Comparison of ENCODE assay signal across 10 cellular contexts in genomic region chr3:41997702-41998551, GRCh38. TPM values are rescaled to one million over a fixed set of nuclear protein-coding genes. Genes with fewer than 3 reads are reported as not detected.
DNase-seq lines count a peak whose midpoint lies in the region; ATAC-seq and TF ChIP-seq lines count a peak whose summit lies in the region.
"Had no signal": no experiment of that assay in that cellular context is flagged by ENCODE, and none has a peak within 500 bp of the region (broad histone marks: within the 10 kb centered on the region; RNA-seq: fewer than 3 reads in every experiment).

No MANE protein-coding gene starts in this region.

- TF ChIP-seq POLR2A in testis (IDR thresholded peaks at IDR 0.05), result no peak

- H3K27ac Mint-ChIP-seq in WTC11 (no peak overlapping the region), glutamatergic neuron (ENCODE audit: unreplicated experiment) (no peak overlapping the region)
- H3K27ac Mint-ChIP-seq: naive thymus-derived CD4-positive, alpha-beta T cell had no signal

- H3K9me3 ChIP-seq in psoas muscle, result no peaks in the 10 kb centered on the region
- H3K9me3 ChIP-seq in testis, result no peaks in the 10 kb centered on the region

- POLR2A ChIA-PET in WTC11 (lab: Charles Lee), result no interaction called here

- ATAC-seq in WTC11 (peak; percentile 90), psoas muscle (peak in 2 of 4 donors; percentile 33 to 43), GM19035 (IDR thresholded peaks at IDR 0.05; ENCODE audit: unreplicated experiment) (no peak)
- ATAC-seq: naive thymus-derived CD4-positive, alpha-beta T cell had no signal

- H3K4me3 ChIP-seq in psoas muscle, result no peak overlapping the region
- no peak overlapping the region for H3K4me3 ChIP-seq in testis

- H3K4me1 Mint-ChIP-seq in WTC11 (peaks cover 5% of the 10 kb centered on the region), glutamatergic neuron (ENCODE audit: low read depth, unreplicated experiment) (peaks cover 6% of the 10 kb centered on the region)
- H3K4me1 Mint-ChIP-seq: naive thymus-derived CD4-positive, alpha-beta T cell had no signal

- peaks cover 2% of the 10 kb centered on the region; the same call in 1 of the 2 replicates for H3K27me3 Mint-ChIP-seq in WTC11 (ENCODE audit: low read depth)
- peaks cover 2% of the 10 kb centered on the region for H3K27me3 Mint-ChIP-seq in glutamatergic neuron (ENCODE audit: unreplicated experiment)

- H3K9me3 Mint-ChIP-seq in WTC11 (peaks cover 16% of the 10 kb centered on the region), glutamatergic neuron (ENCODE audit: unreplicated experiment) (peaks cover 5% of the 10 kb centered on the region)

- TF ChIP-seq CTCF in GM12873 (IDR thresholded peaks at IDR 0.05; ENCODE audit: insufficient read depth, low read depth, low read length, missing control alignments) (peak; percentile 50), WTC11 (IDR thresholded peaks at IDR 0.05) (no peak), glutamatergic neuron (IDR thresholded peaks at IDR 0.05; ENCODE audit: partially characterized antibody, unreplicated experiment) (peak; percentile 42), psoas muscle (IDR thresholded peaks at IDR 0.05) (peak; percentile 25), testis (IDR thresholded peaks at IDR 0.05) (peak in 1 of 3 experiments; percentile 35)

- H3K27ac ChIP-seq in psoas muscle (no peak overlapping the region), testis (no peak overlapping the region)

- H3K36me3 ChIP-seq in psoas muscle (ENCODE audit: insufficient read depth in 1 of 2, low read depth in 1 of 2), result no peaks in the 10 kb centered on the region
- no peaks in the 10 kb centered on the region for H3K36me3 ChIP-seq in testis (ENCODE audit: low read depth, missing control alignments)

- H3K27me3 ChIP-seq in psoas muscle (ENCODE audit: insufficient read depth in 3 of 3, low read length in 2 of 3) (no peaks in the 10 kb centered on the region), testis (no peaks in the 10 kb centered on the region)

- H3K36me3 Mint-ChIP-seq in WTC11, result peaks cover 8% of the 10 kb centered on the region
- H3K36me3 Mint-ChIP-seq in glutamatergic neuron (ENCODE audit: unreplicated experiment), result peaks cover 6% of the 10 kb centered on the region

- no peak overlapping the region for H3K4me3 Mint-ChIP-seq in WTC11
- no peak overlapping the region for H3K4me3 Mint-ChIP-seq in glutamatergic neuron (ENCODE audit: unreplicated experiment)
- H3K4me3 Mint-ChIP-seq: naive thymus-derived CD4-positive, alpha-beta T cell had no signal

- 16 to 32% (median 17%) methylated on average over 6 of the region's 6 CpGs for WGBS in psoas muscle, 3 donors
- WGBS in testis, 2 donors, result 31 to 39% methylated on average over 6 of the region's 6 CpGs

- H3K4me1 ChIP-seq in psoas muscle, result peaks cover 11% of the 10 kb centered on the region
- H3K4me1 ChIP-seq in testis, result no peaks in the 10 kb centered on the region

- CTCF ChIA-PET in WTC11 (lab: Charles Lee), result interaction anchor here (0.5 to 2.0 kb wide), 28 partner anchors 11 to 730 kb away, joined by 3 to 46 read pairs (median 5); partner anchors contain the start of genes TRAK1 and ULK4

- intact Hi-C loops in psoas muscle (cut with DNase I) (no loop called here), testis (cut with DNase I; ENCODE audit: low total_unique reads) (no loop called here)

- peak; percentile 40 for DNase-seq in WTC11 (ENCODE audit: low spot score)
- DNase-seq in glutamatergic neuron, result no peak
- DNase-seq in psoas muscle, result no peak
- DNase-seq in testis, result no peak
- no peak for DNase-seq in T1000 (lab: John Stamatoyannopoulos, UW)
- DNase-seq in NCI-H774 (lab: John Stamatoyannopoulos, UW), result no peak
- DNase-seq: naive thymus-derived CD4-positive, alpha-beta T cell; NCI-H1092 treated with DMSO at 0.1 percent for 48 hours had no signal

TF ChIP-seq in WTC11, 78 proteins besides CTCF, POLR2A, EP300 and RAD21:
- no peak for TF ChIP-seq NFYB (CRISPR knock-in tag; conservative IDR thresholded peaks at IDR 0.05; ENCODE audit: low read depth)
- TF ChIP-seq ZNF671 (CRISPR knock-in tag; IDR thresholded peaks at IDR 0.05), result no peak
- no peak for TF ChIP-seq NR2C2 (CRISPR knock-in tag; IDR thresholded peaks at IDR 0.05)
- TF ChIP-seq SP1 (CRISPR knock-in tag; conservative IDR thresholded peaks at IDR 0.05), result no peak
- no peak for TF ChIP-seq GABPB1 (CRISPR knock-in tag; IDR thresholded peaks at IDR 0.05)
- no peak for TF ChIP-seq NFATC4 (CRISPR knock-in tag; IDR thresholded peaks at IDR 0.05)
- no peak for TF ChIP-seq ZSCAN18 (CRISPR knock-in tag; IDR thresholded peaks at IDR 0.05)

RNA-seq across cellular contexts. Expression of gene ULK4, which starts 36.0 kb away (rescaled TPM):
- total RNA-seq in WTC11 (2021) (9.2 to 12.2 TPM (median 10.0 TPM) in 3 replicates), glutamatergic neuron (ENCODE audit: unreplicated experiment) (9.7 TPM), psoas muscle (1 to 10 TPM in 2 of 4 donors, under 1 TPM in 2; 0.86 to 3.2 (median 0.99) TPM), testis (10 to 100 TPM; 47.4 to 91.6 TPM)
- polyA plus RNA-seq in psoas muscle (1 to 10 TPM in 2 of 3 donors, under 1 TPM in 1; 0.61 to 1.1 (median 1.0) TPM), testis (ENCODE audit: insufficient read depth, low read depth, low replicate concordance) (45.7 TPM)
